In genomic region chr21:43664358-43664757, GRCh38 we compare ENCODE assay signal across 18 cellular contexts. TPM values are rescaled to one million over a fixed set of nuclear protein-coding genes. Genes with fewer than 3 reads are reported as not detected.
A peak's percentile ranks its signal among the peaks of the same experiment; 100 is the strongest.
DNase-seq lines count a peak whose midpoint lies in the region; ATAC-seq, FAIRE-seq and TF ChIP-seq lines count a peak whose summit lies in the region.
"Had no signal": no experiment of that assay in that cellular context is flagged by ENCODE, and none has a peak within 500 bp of the region (broad histone marks: within the 10 kb centered on the region; RNA-seq: fewer than 3 reads in every experiment).

No MANE protein-coding gene starts in this region.

- H3K27ac Mint-ChIP-seq in activated naive CD8-positive, alpha-beta T cell treated with anti-CD3 and anti-CD28 coated beads for 36 hours: peak overlapping the region; percentile 26
- H3K27ac Mint-ChIP-seq in activated naive CD8-positive, alpha-beta T cell treated with anti-CD3 and anti-CD28 coated beads, Interleukin-2, amount 50 U/mL, for 24 hours: no peak overlapping the region
- H3K27ac Mint-ChIP-seq in WTC11 (0 out of 2 replicates have a peak overlapping the region, but pooled peaks have one; percentile 13), CD14-positive monocyte (peak overlapping the region in 1 of 7 donors; percentile 71)

- intact Hi-C loops in endothelial cell of umbilical vein (cut with micrococcal nuclease) (loop anchor here (10.0 kb wide), 1 partner anchor 110 kb away; the partner anchor contains the start of gene CSTB), sigmoid colon (cut with DNase I) (no loop called here), CD14-positive monocyte (cut with micrococcal nuclease) (no loop called here)

- TF ChIP-seq CTCF in WTC11 (IDR thresholded peaks at IDR 0.05) (no peak), endothelial cell of umbilical vein (IDR thresholded peaks at IDR 0.05; ENCODE audit: extremely low read depth in 1 of 2, insufficient read depth in 1 of 2, low read depth in 1 of 2, low read length in 2 of 2) (no peak), sigmoid colon (IDR thresholded peaks at IDR 0.05) (no peak), CD14-positive monocyte (IDR thresholded peaks at IDR 0.05) (no peak)

- TF ChIP-seq POLR2A in endothelial cell of umbilical vein (IDR thresholded peaks at IDR 0.05; ENCODE audit: low read depth, low read length) (no peak), sigmoid colon (IDR thresholded peaks at IDR 0.05) (no peak)

- H4K20me1 ChIP-seq in endothelial cell of umbilical vein (replicated peaks; ENCODE audit: control insufficient read depth, extremely low read depth, insufficient read depth, low read length): no peaks in the 10 kb centered on the region

- H3K4me2 ChIP-seq in endothelial cell of umbilical vein (ENCODE audit: insufficient read depth, low read length): no peak overlapping the region

- H3K4me1 ChIP-seq in endothelial cell of umbilical vein (ENCODE audit: control insufficient read depth, extremely low read depth, insufficient read depth, low read length): peaks cover 23% of the 10 kb centered on the region
- H3K4me1 ChIP-seq in sigmoid colon: peaks cover 0 to 17% (median 11%) of the 10 kb centered on the region in 4 donors

- H3K27ac ChIP-seq in endothelial cell of umbilical vein (ENCODE audit: insufficient read depth, low read depth, low read length): no peak overlapping the region
- no peak overlapping the region for H3K27ac ChIP-seq in sigmoid colon

- no peak for TF ChIP-seq EP300 in sigmoid colon (IDR thresholded peaks at IDR 0.05)

- BruUV-seq in endothelial cell of umbilical vein (replicated peaks; lab: Mats Ljungman, UMichigan): no TSS peak

- peaks cover 63% of the 10 kb centered on the region for H3K36me3 Mint-ChIP-seq in activated naive CD8-positive, alpha-beta T cell treated with anti-CD3 and anti-CD28 coated beads for 36 hours
- peaks cover 70% of the 10 kb centered on the region for H3K36me3 Mint-ChIP-seq in activated naive CD8-positive, alpha-beta T cell treated with anti-CD3 and anti-CD28 coated beads, Interleukin-2, amount 50 U/mL, for 24 hours (ENCODE audit: low read depth)
- H3K36me3 Mint-ChIP-seq in WTC11 (peaks cover 51% of the 10 kb centered on the region), CD14-positive monocyte (peaks cover 34 to 37% of the 10 kb centered on the region in 2 donors)

- no peak for FAIRE-seq in endothelial cell of umbilical vein (lab: Jason Lieb, UNC)
- FAIRE-seq: H1, K562 had no signal

- no peak overlapping the region for H3K4me3 Mint-ChIP-seq in activated naive CD8-positive, alpha-beta T cell treated with anti-CD3 and anti-CD28 coated beads for 36 hours
- no peak overlapping the region for H3K4me3 Mint-ChIP-seq in activated naive CD8-positive, alpha-beta T cell treated with anti-CD3 and anti-CD28 coated beads, Interleukin-2, amount 50 U/mL, for 24 hours
- H3K4me3 Mint-ChIP-seq in WTC11 (no peak overlapping the region), CD14-positive monocyte (no peak overlapping the region)

- POLR2A ChIA-PET in WTC11 (lab: Charles Lee): no interaction called here
- POLR2A ChIA-PET in endothelial cell of umbilical vein (lab: Charles Lee): no interaction called here

- H3K4me1 Mint-ChIP-seq in activated naive CD8-positive, alpha-beta T cell treated with anti-CD3 and anti-CD28 coated beads for 36 hours: peaks cover 58% of the 10 kb centered on the region
- peaks cover 66% of the 10 kb centered on the region for H3K4me1 Mint-ChIP-seq in activated naive CD8-positive, alpha-beta T cell treated with anti-CD3 and anti-CD28 coated beads, Interleukin-2, amount 50 U/mL, for 24 hours
- H3K4me1 Mint-ChIP-seq in WTC11: peaks cover 21% of the 10 kb centered on the region
- peaks cover 29% of the 10 kb centered on the region for H3K4me1 Mint-ChIP-seq in CD14-positive monocyte

- CTCF ChIA-PET in WTC11 (lab: Charles Lee) (no interaction called here), endothelial cell of umbilical vein (lab: Charles Lee) (no interaction called here)

- WGBS in sigmoid colon, 2 donors: 54 to 59% methylated on average over 4 of the region's 4 CpGs

- dilution Hi-C loops in endothelial cell of umbilical vein (cut with MboI; ENCODE audit: extremely low pct_ligation_motif_present, low sequenced_read_pairs): no loop called here

- H3K9ac ChIP-seq in endothelial cell of umbilical vein (replicated peaks; ENCODE audit: extremely low read depth, insufficient read depth, low read length): no peak overlapping the region

- H3K9me3 Mint-ChIP-seq in activated naive CD8-positive, alpha-beta T cell treated with anti-CD3 and anti-CD28 coated beads for 36 hours: no peaks in the 10 kb centered on the region
- no peaks in the 10 kb centered on the region for H3K9me3 Mint-ChIP-seq in activated naive CD8-positive, alpha-beta T cell treated with anti-CD3 and anti-CD28 coated beads, Interleukin-2, amount 50 U/mL, for 24 hours
- H3K9me3 Mint-ChIP-seq in WTC11 (peaks cover 6% of the 10 kb centered on the region), CD14-positive monocyte (peaks cover 0 to 4% (median 0%) of the 10 kb centered on the region in 7 donors)

- no peaks in the 10 kb centered on the region for H3K9me1 ChIP-seq in endothelial cell of umbilical vein (replicated peaks; ENCODE audit: control insufficient read depth, extremely low read depth, insufficient read depth, low read length)

- no peaks in the 10 kb centered on the region for H3K27me3 Mint-ChIP-seq in activated naive CD8-positive, alpha-beta T cell treated with anti-CD3 and anti-CD28 coated beads for 36 hours
- H3K27me3 Mint-ChIP-seq in activated naive CD8-positive, alpha-beta T cell treated with anti-CD3 and anti-CD28 coated beads, Interleukin-2, amount 50 U/mL, for 24 hours: no peaks in the 10 kb centered on the region
- H3K27me3 Mint-ChIP-seq in WTC11 (ENCODE audit: low read depth) (no peaks in the 10 kb centered on the region), CD14-positive monocyte (ENCODE audit: low read depth in 3 of 3) (no peaks in the 10 kb centered on the region)

- no peak for ATAC-seq in activated naive CD8-positive, alpha-beta T cell treated with anti-CD3 and anti-CD28 coated beads, Interleukin-2, amount 50 U/mL, for 24 hours
- ATAC-seq in WTC11: no peak
- ATAC-seq: K562 had no signal

- no peak for DNase-seq in activated naive CD8-positive, alpha-beta T cell treated with anti-CD3 and anti-CD28 coated beads for 36 hours
- DNase-seq in activated naive CD8-positive, alpha-beta T cell treated with anti-CD3 and anti-CD28 coated beads, Interleukin-2, amount 50 U/mL, for 24 hours: no peak
- DNase-seq in WTC11 (ENCODE audit: low spot score) (no peak), endothelial cell of umbilical vein (ENCODE audit: low read depth, low spot score) (peak; percentile 83), sigmoid colon (no peak), CD14-positive monocyte (ENCODE audit: low spot score) (no peak), SW480 (ENCODE audit: low spot score) (no peak)
- DNase-seq: ACHN, C1 segment of cervical spinal cord, DMS79, NCI-H1105, NCI-H1694, NCI-H510A treated with DMSO at 0.1 percent for 48 hours, NCI-H774, OCI-M1, Right ventricle myocardium superior had no signal

- no peak overlapping the region for H2AFZ ChIP-seq in endothelial cell of umbilical vein (ENCODE audit: low read depth, low read length)

- H3K4me3 ChIP-seq in endothelial cell of umbilical vein (replicated peaks in 1 of 3; ENCODE audit: insufficient read depth in 1 of 3, low read depth in 1 of 3, low read length in 3 of 3): no peak overlapping the region
- no peak overlapping the region for H3K4me3 ChIP-seq in sigmoid colon
- H3K4me3 ChIP-seq: K562 had no signal

- H3K79me2 ChIP-seq in endothelial cell of umbilical vein (ENCODE audit: control insufficient read depth, insufficient read depth, low read length): peaks cover 94% of the 10 kb centered on the region

- H3K36me3 ChIP-seq in endothelial cell of umbilical vein (ENCODE audit: control insufficient read depth in 2 of 2, extremely low read depth in 1 of 2, insufficient read depth in 2 of 2, low read length in 2 of 2): peaks cover 8 to 16% of the 10 kb centered on the region in 2 experiments
- H3K36me3 ChIP-seq in sigmoid colon: peaks cover 0 to 34% (median 1%) of the 10 kb centered on the region in 4 donors

- no peaks in the 10 kb centered on the region for H3K9me3 ChIP-seq in endothelial cell of umbilical vein (replicated peaks; ENCODE audit: control insufficient read depth, insufficient read depth, low read length)
- H3K9me3 ChIP-seq in sigmoid colon: no peaks in the 10 kb centered on the region

- no peaks in the 10 kb centered on the region for H3K27me3 ChIP-seq in endothelial cell of umbilical vein (ENCODE audit: control insufficient read depth in 2 of 2, insufficient read depth in 2 of 2, low read length in 2 of 2)
- no peaks in the 10 kb centered on the region for H3K27me3 ChIP-seq in sigmoid colon

RNA-seq across cellular contexts. Expression of gene RRP1B, which starts 5.0 kb away (rescaled TPM):
- 100 to 1,000 TPM; 105 to 108 TPM for total RNA-seq in activated naive CD8-positive, alpha-beta T cell treated with anti-CD3 and anti-CD28 coated beads for 36 hours
- 62.2 to 74.9 TPM (median 64.0 TPM) in 3 replicates for total RNA-seq in WTC11 (2021)
- 39.9 and 40.1 TPM in 2 replicates for total RNA-seq in endothelial cell of umbilical vein
- 11.6 and 13.0 TPM in 2 replicates for polyA plus RNA-seq in endothelial cell of umbilical vein
- polyA plus RNA-seq in endothelial cell of umbilical vein (2011; cell fraction: cytosol; rRNA removed): 16.1 and 16.6 TPM in 2 replicates
- polyA plus RNA-seq in endothelial cell of umbilical vein (2011; cell fraction: nucleus; rRNA removed): 18.7 and 22.4 TPM in 2 replicates
- polyA plus RNA-seq in endothelial cell of umbilical vein (2012): 28.5 and 31.5 TPM in 2 replicates
- polyA minus RNA-seq in endothelial cell of umbilical vein: 22.3 and 22.7 TPM in 2 replicates
- polyA minus RNA-seq in endothelial cell of umbilical vein (2011; cell fraction: cytosol; rRNA and poly(A)+ RNA removed): 32.8 TPM
- polyA minus RNA-seq in endothelial cell of umbilical vein (2011; cell fraction: nucleus; rRNA and poly(A)+ RNA removed): 11.1 and 11.7 TPM in 2 replicates
- 10 to 100 TPM; 14.3 to 20.5 (median 17.6) TPM for total RNA-seq in sigmoid colon
- polyA plus RNA-seq in sigmoid colon: 10 to 100 TPM in 1 of 3 donors, 1 to 10 TPM in 2; 3.5 to 15.2 (median 3.6) TPM
- polyA plus RNA-seq in CD14-positive monocyte: 1 to 10 TPM; 4.5 to 6.1 TPM

RNA-seq across cellular contexts. Expression of gene HSF2BP, which starts 5.1 kb away (rescaled TPM):
- total RNA-seq in activated naive CD8-positive, alpha-beta T cell treated with anti-CD3 and anti-CD28 coated beads for 36 hours: 1 to 10 TPM in 1 of 2 experiments, under 1 TPM in 1; 0.68 to 1.2 TPM
- 1.1 to 1.3 TPM (median 1.2 TPM) in 3 replicates for total RNA-seq in WTC11 (2021)
- 0.55 and 0.67 TPM in 2 replicates for total RNA-seq in endothelial cell of umbilical vein
- polyA plus RNA-seq in endothelial cell of umbilical vein: 0.37 and 0.41 TPM in 2 replicates
- 0.41 and 0.58 TPM in 2 replicates for polyA plus RNA-seq in endothelial cell of umbilical vein (2011; cell fraction: cytosol; rRNA removed)
- 0.43 and 0.61 TPM in 2 replicates for polyA plus RNA-seq in endothelial cell of umbilical vein (2011; cell fraction: nucleus; rRNA removed)
- 0.39 and 0.57 TPM in 2 replicates for polyA plus RNA-seq in endothelial cell of umbilical vein (2012)
- polyA minus RNA-seq in endothelial cell of umbilical vein: 0.58 and 0.70 TPM in 2 replicates
- 2.2 TPM for polyA minus RNA-seq in endothelial cell of umbilical vein (2011; cell fraction: cytosol; rRNA and poly(A)+ RNA removed)
- polyA minus RNA-seq in endothelial cell of umbilical vein (2011; cell fraction: nucleus; rRNA and poly(A)+ RNA removed): 0.96 and 1.0 TPM in 2 replicates
- total RNA-seq in sigmoid colon: under 1 TPM; 0.16 to 0.83 (median 0.59) TPM
- under 1 TPM; 0.39 to 0.60 (median 0.46) TPM for polyA plus RNA-seq in sigmoid colon
- polyA plus RNA-seq in CD14-positive monocyte: under 1 TPM in 1 of 2 donors, not detected in 1; 0.20 TPM
- total RNA-seq: Right ventricle myocardium superior had no signal

RNA-seq across cellular contexts. Expression of gene PDXK, which starts 54.6 kb away (rescaled TPM):
- total RNA-seq in activated naive CD8-positive, alpha-beta T cell treated with anti-CD3 and anti-CD28 coated beads for 36 hours: 100 to 1,000 TPM; 111 to 113 TPM
- 116 to 123 TPM (median 120 TPM) in 3 replicates for total RNA-seq in WTC11 (2021)
- total RNA-seq in endothelial cell of umbilical vein: 59.1 and 60.2 TPM in 2 replicates
- 44.2 and 47.5 TPM in 2 replicates for polyA plus RNA-seq in endothelial cell of umbilical vein
- polyA plus RNA-seq in endothelial cell of umbilical vein (2011; cell fraction: cytosol; rRNA removed): 53.2 and 64.0 TPM in 2 replicates
- polyA plus RNA-seq in endothelial cell of umbilical vein (2011; cell fraction: nucleus; rRNA removed): 53.1 and 53.3 TPM in 2 replicates
- polyA plus RNA-seq in endothelial cell of umbilical vein (2012): 66.1 and 67.9 TPM in 2 replicates
- 63.6 and 83.8 TPM in 2 replicates for polyA minus RNA-seq in endothelial cell of umbilical vein
- polyA minus RNA-seq in endothelial cell of umbilical vein (2011; cell fraction: cytosol; rRNA and poly(A)+ RNA removed): 51.2 TPM
- polyA minus RNA-seq in endothelial cell of umbilical vein (2011; cell fraction: nucleus; rRNA and poly(A)+ RNA removed): 16.5 and 17.9 TPM in 2 replicates
- total RNA-seq in sigmoid colon: 10 to 100 TPM; 22.1 to 26.0 (median 23.9) TPM
- 10 to 100 TPM; 43.8 to 88.5 (median 51.3) TPM for polyA plus RNA-seq in sigmoid colon
- polyA plus RNA-seq in CD14-positive monocyte: 100 to 1,000 TPM; 210 to 214 TPM
